In genomic region chr1:41735587-41736290, GRCh38 we compare ENCODE assay signal across 11 cellular contexts.
DNase-seq lines count a peak whose midpoint lies in the region; ATAC-seq and FAIRE-seq lines count a peak whose summit lies in the region.
"Had no signal": no experiment of that assay in that cellular context is flagged by ENCODE, and none has a peak within 500 bp of the region (broad histone marks: within the 10 kb centered on the region; RNA-seq: fewer than 3 reads in every experiment).

No MANE protein-coding gene starts in this region.

- no peaks in the 10 kb centered on the region for H3K79me2 ChIP-seq in trophoblast cell (ENCODE audit: control insufficient read depth, insufficient read depth, low read length, poor library complexity)

- intact Hi-C loops in head of caudate nucleus (cut with DNase I): no loop called here

- no peak overlapping the region for H2BK5ac ChIP-seq in trophoblast cell (ENCODE audit: low read depth, low read length, poor library complexity)

- DNase-seq in ELF-1 (ENCODE audit: low read depth, low spot score) (peak; percentile 22), NCI-H510A (lab: John Stamatoyannopoulos, UW) (peak; percentile 16), head of caudate nucleus (peak; percentile 33 to 94 (median 78)), occipital lobe (lab: John Stamatoyannopoulos, UW) (peak; percentile 48), urothelium cell line (ENCODE audit: low spot score) (no peak), middle frontal gyrus (ENCODE audit: extremely low spot score, low spot score) (no peak), trophoblast cell (no peak)
- DNase-seq: activated CD4-positive, alpha-beta T cell treated with anti-CD3 and anti-CD28 coated beads for 1 hour; activated T-cell treated with anti-CD3 and anti-CD28 coated beads, Interleukin-2, amount 50 U/mL, for 24 hours had no signal

- no peaks in the 10 kb centered on the region for H3K4me1 ChIP-seq in trophoblast cell (ENCODE audit: control insufficient read depth in 1 of 2, insufficient read depth in 2 of 2, low read length in 2 of 2)

- ATAC-seq in GM21529 (IDR thresholded peaks at IDR 0.05; ENCODE audit: unreplicated experiment): no peak

- H3K36me3 ChIP-seq in trophoblast cell (ENCODE audit: control insufficient read depth in 1 of 2, insufficient read depth in 2 of 2, low read length in 2 of 2): no peaks in the 10 kb centered on the region

- no peak overlapping the region for H2BK120ac ChIP-seq in trophoblast cell (ENCODE audit: insufficient read depth, low read length, poor library complexity)

- H3K9ac ChIP-seq in trophoblast cell (ENCODE audit: low read length): no peak overlapping the region

- no peak overlapping the region for H3K27ac ChIP-seq in trophoblast cell (ENCODE audit: low read depth, low read length)
- H3K27ac ChIP-seq: SK-N-MC had no signal

- H3K18ac ChIP-seq in trophoblast cell (ENCODE audit: low read length): no peak overlapping the region

- H2BK12ac ChIP-seq in trophoblast cell (ENCODE audit: low read length): no peak overlapping the region

- no peak overlapping the region for H2AK5ac ChIP-seq in trophoblast cell (ENCODE audit: low read length)

- H3K9me3 ChIP-seq in trophoblast cell (ENCODE audit: insufficient read depth, low read depth, low read length): peaks cover 5% of the 10 kb centered on the region

- no peak for FAIRE-seq in urothelium cell line (lab: Jason Lieb, UNC)

- H3K23ac ChIP-seq in trophoblast cell (ENCODE audit: low read length): no peak overlapping the region

- H2AFZ ChIP-seq in trophoblast cell (ENCODE audit: insufficient read depth, low read length, poor library complexity): no peak overlapping the region

- no peak overlapping the region for H4K91ac ChIP-seq in trophoblast cell (ENCODE audit: low read depth, low read length)

- no peak overlapping the region for H3K14ac ChIP-seq in trophoblast cell (ENCODE audit: low read length)

- WGBS in trophoblast cell (ENCODE audit: extremely low coverage, insufficient coverage, insufficient read length): no CpG with 5 or more reads among the region's 14 CpGs

- H4K8ac ChIP-seq in trophoblast cell (ENCODE audit: low read depth, low read length): no peak overlapping the region

- no peak overlapping the region for H3K4me3 ChIP-seq in trophoblast cell (ENCODE audit: low read depth, low read length)
- H3K4me3 ChIP-seq: SK-N-MC had no signal

- no peaks in the 10 kb centered on the region for H3K27me3 ChIP-seq in trophoblast cell (ENCODE audit: insufficient read depth, low read length)

- H4K12ac ChIP-seq in trophoblast cell (ENCODE audit: low read depth, low read length): no peak overlapping the region

- H3K4ac ChIP-seq in trophoblast cell (ENCODE audit: low read depth, low read length): no peak overlapping the region

- H3K79me1 ChIP-seq in trophoblast cell (ENCODE audit: low read length): no peaks in the 10 kb centered on the region

- H3K4me2 ChIP-seq in trophoblast cell (ENCODE audit: low read length): no peak overlapping the region

Comparison
In these comparisons a context has a peak if more than half of its experiments do, and no peak if none do; other contexts are left out.
1. DNase-seq: peak in ELF-1 (single experiment), NCI-H510A (single experiment), head of caudate nucleus (42 of 42) and occipital lobe (single experiment); none in urothelium cell line (single experiment), middle frontal gyrus (single experiment) and trophoblast cell (0 of 2).